In genomic region chr6:33698494-33698893, GRCh38 we compare ENCODE assay signal across 22 cellular contexts. TPM values are rescaled to one million over a fixed set of nuclear protein-coding genes. Genes with fewer than 3 reads are reported as not detected.
DNase-seq lines count a peak whose midpoint lies in the region; ATAC-seq, FAIRE-seq and TF ChIP-seq lines count a peak whose summit lies in the region.
"Had no signal": no experiment of that assay in that cellular context is flagged by ENCODE, and none has a peak within 500 bp of the region (broad histone marks: within the 10 kb centered on the region; RNA-seq: fewer than 3 reads in every experiment).

No MANE protein-coding gene starts in this region.

- ATAC-seq in activated naive CD4-positive, alpha-beta T cell treated with anti-CD3 and anti-CD28 coated beads, Interleukin-2, amount 50 U/mL, for 72 hours: no peak
- no peak for ATAC-seq in T-cell (replicated peaks in 1 of 4)
- ATAC-seq in upper lobe of right lung: no peak
- no peak for ATAC-seq in HG03521 (IDR thresholded peaks at IDR 0.05; ENCODE audit: unreplicated experiment)
- ATAC-seq: heart left ventricle; natural killer cell treated with Interleukin-12 subunit alpha and Interleukin-12 subunit beta and Interleukin-15 and Interleukin-18, amount 100 ng/mL, for 72 hours; pancreas; right cardiac atrium had no signal

- peaks cover 6% of the 10 kb centered on the region for H4K20me1 ChIP-seq in keratinocyte (ENCODE audit: control insufficient read depth, extremely low read depth, insufficient read depth, low read length)

- no peaks in the 10 kb centered on the region for H3K9me1 ChIP-seq in keratinocyte (ENCODE audit: control insufficient read depth, extremely low read depth, insufficient read depth, low read length)

- CTCF ChIA-PET in T-cell (lab: Charles Lee): no interaction called here

- H3K27me3 ChIP-seq in keratinocyte (ENCODE audit: control insufficient read depth, extremely low read depth, insufficient read depth, low read length): no peaks in the 10 kb centered on the region
- H3K27me3 ChIP-seq in upper lobe of right lung: no peaks in the 10 kb centered on the region
- H3K27me3 ChIP-seq: cardiac muscle cell, heart left ventricle, pancreas had no signal

- H3K4me1 Mint-ChIP-seq in activated naive CD4-positive, alpha-beta T cell treated with anti-CD3 and anti-CD28 coated beads, Interleukin-2, amount 50 U/mL, for 24 hours: peaks cover 56% of the 10 kb centered on the region
- peaks cover 54 to 69% (median 61%) of the 10 kb centered on the region in 3 donors for H3K4me1 Mint-ChIP-seq in T-cell

- intact Hi-C loops in upper lobe of right lung (cut with DNase I): loop anchor here (10.0 kb wide), 1 partner anchor 114 kb away; the partner anchor contains the start of gene BAK1

- H3K9ac ChIP-seq in keratinocyte (ENCODE audit: control insufficient read depth, extremely low read depth, insufficient read depth, low read length): no peak overlapping the region

- dilution Hi-C loops in keratinocyte (cut with MboI; ENCODE audit: extremely low pct_ligation_motif_present, low sequenced_read_pairs): no loop called here

- H3K36me3 ChIP-seq in keratinocyte (ENCODE audit: control insufficient read depth in 2 of 2, extremely low read depth in 1 of 2, insufficient read depth in 2 of 2, low read length in 2 of 2): peaks cover 25 to 49% of the 10 kb centered on the region in 2 experiments
- H3K36me3 ChIP-seq in upper lobe of right lung: peaks cover 39% of the 10 kb centered on the region
- H3K36me3 ChIP-seq: cardiac muscle cell had no signal

- H3K27me3 Mint-ChIP-seq in activated naive CD4-positive, alpha-beta T cell treated with anti-CD3 and anti-CD28 coated beads, Interleukin-2, amount 50 U/mL, for 24 hours: no peaks in the 10 kb centered on the region
- H3K27me3 Mint-ChIP-seq in T-cell: no peaks in the 10 kb centered on the region
- H3K27me3 Mint-ChIP-seq: natural killer cell treated with Interleukin-12 subunit alpha and Interleukin-12 subunit beta and Interleukin-15 and Interleukin-18, amount 100 ng/mL, for 72 hours had no signal

- H3K4me2 ChIP-seq in keratinocyte (ENCODE audit: control insufficient read depth, extremely low read depth, insufficient read depth, low read depth, low read length): peak overlapping the region; percentile 20

- no peaks in the 10 kb centered on the region for H3K79me2 ChIP-seq in keratinocyte (ENCODE audit: control insufficient read depth, insufficient read depth, low read length)

- peak overlapping the region; percentile 37 for H3K27ac ChIP-seq in keratinocyte (ENCODE audit: control insufficient read depth, insufficient read depth, low read length)
- no peak overlapping the region for H3K27ac ChIP-seq in upper lobe of right lung
- H3K27ac ChIP-seq: pancreas had no signal

- H3K4me1 ChIP-seq in keratinocyte (ENCODE audit: control insufficient read depth, extremely low read depth, insufficient read depth, low read length) (peaks cover 58% of the 10 kb centered on the region), upper lobe of right lung (peaks cover 46% of the 10 kb centered on the region)
- H3K4me1 ChIP-seq: pancreas had no signal

- H3K9me3 ChIP-seq in keratinocyte (ENCODE audit: control insufficient read depth, low read depth, low read length) (no peaks in the 10 kb centered on the region), upper lobe of right lung (no peaks in the 10 kb centered on the region)
- H3K9me3 ChIP-seq: heart left ventricle, pancreas had no signal

- peaks cover 4% of the 10 kb centered on the region for H3K36me3 Mint-ChIP-seq in activated naive CD4-positive, alpha-beta T cell treated with anti-CD3 and anti-CD28 coated beads, Interleukin-2, amount 50 U/mL, for 24 hours
- H3K36me3 Mint-ChIP-seq in activated naive CD4-positive, alpha-beta T cell treated with anti-CD3 and anti-CD28 coated beads, Interleukin-2, amount 50 U/mL, for 72 hours: peaks cover 0 to 10% of the 10 kb centered on the region in 2 donors
- H3K36me3 Mint-ChIP-seq in T-cell: peaks cover 23% of the 10 kb centered on the region
- H3K36me3 Mint-ChIP-seq: natural killer cell treated with Interleukin-12 subunit alpha and Interleukin-12 subunit beta and Interleukin-15 and Interleukin-18, amount 100 ng/mL, for 72 hours had no signal

- no peaks in the 10 kb centered on the region for H3K9me3 Mint-ChIP-seq in activated naive CD4-positive, alpha-beta T cell treated with anti-CD3 and anti-CD28 coated beads, Interleukin-2, amount 50 U/mL, for 24 hours
- no peaks in the 10 kb centered on the region for H3K9me3 Mint-ChIP-seq in activated naive CD4-positive, alpha-beta T cell treated with anti-CD3 and anti-CD28 coated beads, Interleukin-2, amount 50 U/mL, for 72 hours
- H3K9me3 Mint-ChIP-seq in T-cell: no peaks in the 10 kb centered on the region
- H3K9me3 Mint-ChIP-seq: CD14-positive monocyte; H9; natural killer cell treated with Interleukin-12 subunit alpha and Interleukin-12 subunit beta and Interleukin-15 and Interleukin-18, amount 100 ng/mL, for 72 hours had no signal

- no peak overlapping the region for H3K4me3 Mint-ChIP-seq in activated naive CD4-positive, alpha-beta T cell treated with anti-CD3 and anti-CD28 coated beads, Interleukin-2, amount 50 U/mL, for 24 hours
- H3K4me3 Mint-ChIP-seq in T-cell: peak overlapping the region in 1 of 3 donors; percentile 71
- H3K4me3 Mint-ChIP-seq: CD14-positive monocyte; H9; natural killer cell treated with Interleukin-12 subunit alpha and Interleukin-12 subunit beta and Interleukin-15 and Interleukin-18, amount 100 ng/mL, for 72 hours had no signal

- POLR2A ChIA-PET in T-cell (lab: Charles Lee): no interaction called here

- no peak for TF ChIP-seq CTCF in keratinocyte (optimal IDR thresholded peaks at IDR 0.05 in 1 of 3, IDR thresholded peaks at IDR 0.05 in 1 of 3, conservative IDR thresholded peaks at IDR 0.05 in 1 of 3; ENCODE audit: extremely low read depth in 1 of 3, insufficient read depth in 2 of 3, low read length in 3 of 3)
- TF ChIP-seq CTCF in upper lobe of right lung (IDR thresholded peaks at IDR 0.05): no peak

- H3K4me3 ChIP-seq in keratinocyte (ENCODE audit: control insufficient read depth in 2 of 3, extremely low read depth in 1 of 3, insufficient read depth in 2 of 3, low read depth in 1 of 3, low read length in 3 of 3) (no peak overlapping the region), upper lobe of right lung (no peak overlapping the region)
- H3K4me3 ChIP-seq: cardiac muscle cell, heart left ventricle, pancreas had no signal

- H2AFZ ChIP-seq in keratinocyte (ENCODE audit: control insufficient read depth, low read length): no peak overlapping the region

- H3K27ac Mint-ChIP-seq in activated naive CD4-positive, alpha-beta T cell treated with anti-CD3 and anti-CD28 coated beads, Interleukin-2, amount 50 U/mL, for 24 hours: peak overlapping the region; percentile 55
- no peak overlapping the region for H3K27ac Mint-ChIP-seq in activated naive CD4-positive, alpha-beta T cell treated with anti-CD3 and anti-CD28 coated beads, Interleukin-2, amount 50 U/mL, for 72 hours
- peak overlapping the region; percentile 55 to 71 for H3K27ac Mint-ChIP-seq in T-cell

- no peak for FAIRE-seq in keratinocyte (lab: Jason Lieb, UNC)
- FAIRE-seq: pancreas had no signal

- DNase-seq in activated naive CD4-positive, alpha-beta T cell treated with anti-CD3 and anti-CD28 coated beads, Interleukin-2, amount 50 U/mL, for 72 hours (ENCODE audit: low spot score in 2 of 2): no peak
- no peak for DNase-seq in T-cell
- DNase-seq in keratinocyte (ENCODE audit: low read depth, low spot score): no peak
- peak; percentile 45 for DNase-seq in upper lobe of right lung
- DNase-seq in NCI-H2196 treated with DMSO at 0.1 percent for 48 hours (lab: John Stamatoyannopoulos, UW; ENCODE audit: unreplicated experiment): no peak
- DNase-seq in SIG-M5 (lab: John Stamatoyannopoulos, UW): no peak
- DNase-seq: ACHN, amygdala, H9, MM.1S, NCI-H146, NCI-H2171, NCI-H526, right cardiac atrium, RPMI8226 had no signal

RNA-seq across cellular contexts. Expression of gene UQCC2, which starts 13.0 kb away (rescaled TPM):
- total RNA-seq in activated naive CD4-positive, alpha-beta T cell treated with anti-CD3 and anti-CD28 coated beads, Interleukin-2, amount 50 U/mL, for 72 hours: 100 to 1,000 TPM; 114 to 145 TPM
- total RNA-seq in T-cell (10 to 100 TPM; 17.2 to 36.2 (median 32.7) TPM), upper lobe of right lung (40.6 TPM)
- polyA plus RNA-seq in keratinocyte: 43.8 to 76.7 TPM (median 71.4 TPM) in 3 replicates
- polyA plus RNA-seq in keratinocyte (2011; ENCODE audit: low read depth): 26.5 TPM
- 22.3 and 22.6 TPM in 2 replicates for polyA plus RNA-seq in keratinocyte (2011; cell fraction: cytosol; rRNA removed)
- 11.0 and 12.1 TPM in 2 replicates for polyA plus RNA-seq in keratinocyte (2011; cell fraction: nucleus; rRNA removed)
- polyA plus RNA-seq in keratinocyte (2012; ENCODE audit: low replicate concordance): 140 and 159 TPM in 2 replicates
- polyA minus RNA-seq in keratinocyte: 9.6 to 14.3 TPM (median 12.0 TPM) in 3 replicates
- polyA minus RNA-seq in keratinocyte (2011; cell fraction: cytosol; rRNA and poly(A)+ RNA removed): 14.4 TPM
- polyA minus RNA-seq in keratinocyte (2011; cell fraction: nucleus; rRNA and poly(A)+ RNA removed): 3.6 and 5.1 TPM in 2 replicates

RNA-seq across cellular contexts. Expression of gene IP6K3, which starts 48.2 kb away (rescaled TPM):
- not detected for total RNA-seq in activated naive CD4-positive, alpha-beta T cell treated with anti-CD3 and anti-CD28 coated beads, Interleukin-2, amount 50 U/mL, for 72 hours
- not detected for total RNA-seq in T-cell
- polyA plus RNA-seq in keratinocyte: 0.05 TPM in 1 of 3 replicates, not detected in the others
- not detected for polyA plus RNA-seq in keratinocyte (2011; ENCODE audit: low read depth)
- not detected in 2 replicates for polyA plus RNA-seq in keratinocyte (2011; cell fraction: cytosol; rRNA removed)
- not detected in 2 replicates for polyA plus RNA-seq in keratinocyte (2011; cell fraction: nucleus; rRNA removed)
- polyA plus RNA-seq in keratinocyte (2012; ENCODE audit: low replicate concordance): not detected in 2 replicates
- polyA minus RNA-seq in keratinocyte: not detected in 3 replicates
- polyA minus RNA-seq in keratinocyte (2011; cell fraction: cytosol; rRNA and poly(A)+ RNA removed): not detected
- polyA minus RNA-seq in keratinocyte (2011; cell fraction: nucleus; rRNA and poly(A)+ RNA removed): not detected in 2 replicates
- total RNA-seq in upper lobe of right lung: 4.6 TPM
- total RNA-seq: natural killer cell treated with Interleukin-12 subunit alpha and Interleukin-12 subunit beta and Interleukin-15 and Interleukin-18, amount 100 ng/mL, for 72 hours had no signal
- polyA plus RNA-seq: CD14-positive monocyte had no signal

Comparison
In these comparisons a context has a peak if more than half of its experiments do, and no peak if none do; other contexts are left out.
1. H3K27ac Mint-ChIP-seq: peak in activated naive CD4-positive, alpha-beta T cell treated with anti-CD3 and anti-CD28 coated beads, Interleukin-2, amount 50 U/mL, for 24 hours (single experiment) and T-cell (2 of 2); none in activated naive CD4-positive, alpha-beta T cell treated with anti-CD3 and anti-CD28 coated beads, Interleukin-2, amount 50 U/mL, for 72 hours (0 of 2).